ENCODE assay signal across 33 cellular contexts in genomic region chr22:40867109-40867508, GRCh38. TPM values are rescaled to one million over a fixed set of nuclear protein-coding genes. Genes with fewer than 3 reads are reported as not detected.
"Had no signal": no experiment of that assay in that cellular context is flagged by ENCODE, and none has a peak within 500 bp of the region (broad histone marks: within the 10 kb centered on the region; RNA-seq: fewer than 3 reads in every experiment).

No MANE protein-coding gene starts in this region.

- H3K4me1 ChIP-seq: breast epithelium had no signal

- DNase-seq: activated CD4-positive, alpha-beta memory T cell treated with anti-CD3 and anti-CD28 coated beads, Interleukin-2, amount 10 ng/mL, durations not matched to agents 7 days and 5 days; activated CD4-positive, alpha-beta T cell treated with anti-CD3 and anti-CD28 coated beads for 1 hour; activated CD4-positive, alpha-beta T cell treated with anti-CD3 and anti-CD28 coated beads for 48 hours; activated CD4-positive, CD25-positive, alpha-beta regulatory T cell; activated CD8-positive, alpha-beta memory T cell treated with anti-CD3 and anti-CD28 coated beads for 24 hours; activated gamma-delta T cell treated with Interleukin-2 at 50 U/mL for 16 hours; activated naive CD4-positive, alpha-beta T cell treated with anti-CD3 and anti-CD28 coated beads for 36 hours; activated T-cell treated with anti-CD3 and anti-CD28 coated beads, Interleukin-2, amount 50 U/mL, for 1 hour; activated T-cell treated with anti-CD3 and anti-CD28 coated beads, Interleukin-2, amount 50 U/mL, for 72 hours; adrenal gland; body of pancreas; NCI-H1105 treated with DMSO at 0.1 percent for 48 hours; NCI-H1436; NCI-H1694; NCI-H1930; NCI-H2081 treated with DMSO at 0.1 percent for 48 hours; NCI-H226; NCI-H446 treated with DMSO at 0.1 percent for 48 hours; NCI-H524; SHP77; SK-N-SH; T-cell; T-helper 9 cell had no signal

- ATAC-seq: activated naive CD4-positive, alpha-beta T cell treated with anti-CD3 and anti-CD28 coated beads, Interleukin-2, amount 50 U/mL, for 72 hours; activated T-cell treated with anti-CD3 and anti-CD28 coated beads, Interleukin-2, amount 50 U/mL, for 72 hours; body of pancreas; K562; Panc1; T-cell had no signal

- H3K4me3 Mint-ChIP-seq: activated CD4-positive, alpha-beta memory T cell treated with anti-CD3 and anti-CD28 coated beads, Interleukin-2, amount 10 ng/mL, durations not matched to agents 7 days and 5 days; activated naive CD4-positive, alpha-beta T cell treated with anti-CD3 and anti-CD28 coated beads for 36 hours; activated T-cell treated with anti-CD3 and anti-CD28 coated beads, Interleukin-2, amount 50 U/mL, for 72 hours; T-cell had no signal

- H3K36me3 Mint-ChIP-seq: activated naive CD4-positive, alpha-beta T cell treated with anti-CD3 and anti-CD28 coated beads, Interleukin-2, amount 50 U/mL, for 72 hours had no signal

- H3K27me3 Mint-ChIP-seq: activated CD4-positive, alpha-beta memory T cell treated with anti-CD3 and anti-CD28 coated beads, Interleukin-2, amount 10 ng/mL, durations not matched to agents 7 days and 5 days; T-cell had no signal

- H3K36me3 ChIP-seq: breast epithelium had no signal

- H3K27me3 ChIP-seq: adrenal gland, body of pancreas, breast epithelium, SJSA1 had no signal

- H3K4me3 ChIP-seq: adrenal gland, body of pancreas, breast epithelium, K562, SJSA1 had no signal

- H3K9me3 Mint-ChIP-seq: activated CD4-positive, alpha-beta memory T cell treated with anti-CD3 and anti-CD28 coated beads, Interleukin-2, amount 10 ng/mL, durations not matched to agents 7 days and 5 days; activated naive CD4-positive, alpha-beta T cell treated with anti-CD3 and anti-CD28 coated beads for 36 hours; activated naive CD4-positive, alpha-beta T cell treated with anti-CD3 and anti-CD28 coated beads, Interleukin-2, amount 50 U/mL, for 72 hours; activated T-cell treated with anti-CD3 and anti-CD28 coated beads, Interleukin-2, amount 50 U/mL, for 72 hours; T-cell had no signal

- H3K27ac Mint-ChIP-seq: activated CD4-positive, alpha-beta memory T cell treated with anti-CD3 and anti-CD28 coated beads, Interleukin-2, amount 10 ng/mL, durations not matched to agents 7 days and 5 days; activated naive CD4-positive, alpha-beta T cell treated with anti-CD3 and anti-CD28 coated beads for 36 hours; activated T-cell treated with anti-CD3 and anti-CD28 coated beads, Interleukin-2, amount 50 U/mL, for 72 hours; T-cell had no signal

- H3K9me3 ChIP-seq: adrenal gland, body of pancreas, breast epithelium, SJSA1, SK-N-SH had no signal

- H3K27ac ChIP-seq: adrenal gland, body of pancreas, breast epithelium, SJSA1, VCaP had no signal

- FAIRE-seq: astrocyte, K562 had no signal

RNA-seq across cellular contexts. Expression of gene DNAJB7, which starts 5.2 kb away (rescaled TPM):
- total RNA-seq: activated CD4-positive, alpha-beta memory T cell treated with anti-CD3 and anti-CD28 coated beads, Interleukin-2, amount 10 ng/mL, durations not matched to agents 7 days and 5 days; activated naive CD4-positive, alpha-beta T cell treated with anti-CD3 and anti-CD28 coated beads for 36 hours; activated naive CD4-positive, alpha-beta T cell treated with anti-CD3 and anti-CD28 coated beads, Interleukin-2, amount 50 U/mL, for 72 hours; activated T-cell treated with anti-CD3 and anti-CD28 coated beads, Interleukin-2, amount 50 U/mL, for 72 hours; adrenal gland; astrocyte; body of pancreas; breast epithelium; cardiac septum; K562; M059J; RPMI7951; SJSA1; T-cell had no signal
